ENCODE assay signal across 8 cellular contexts in genomic region chr14:103846008-103846568, GRCh38. TPM values are rescaled to one million over a fixed set of nuclear protein-coding genes. Genes with fewer than 3 reads are reported as not detected.
DNase-seq lines count a peak whose midpoint lies in the region; ATAC-seq lines count a peak whose summit lies in the region.

No MANE protein-coding gene starts in this region.

- no peaks in the 10 kb centered on the region for H3K9me3 ChIP-seq in HAP-1

- no peaks in the 10 kb centered on the region for H3K9me3 Mint-ChIP-seq in activated CD4-positive, alpha-beta memory T cell treated with anti-CD3 and anti-CD28 coated beads, Interleukin-2, amount 10 ng/mL, durations not matched to agents 7 days and 5 days
- H3K9me3 Mint-ChIP-seq in stimulated activated effector memory CD8-positive, alpha-beta T cell treated with anti-CD3 and anti-CD28 coated beads, Interleukin-12 subunit alpha, Interleukin-12 subunit beta, amount 100 ng/mL, for 72 hours, result no peaks in the 10 kb centered on the region

- peaks cover 13% of the 10 kb centered on the region for H3K4me1 Mint-ChIP-seq in activated CD4-positive, alpha-beta memory T cell treated with anti-CD3 and anti-CD28 coated beads, Interleukin-2, amount 10 ng/mL, durations not matched to agents 7 days and 5 days
- peaks cover 9% of the 10 kb centered on the region for H3K4me1 Mint-ChIP-seq in stimulated activated effector memory CD8-positive, alpha-beta T cell treated with anti-CD3 and anti-CD28 coated beads, Interleukin-12 subunit alpha, Interleukin-12 subunit beta, amount 100 ng/mL, for 72 hours

- peaks cover 2% of the 10 kb centered on the region for H3K36me3 Mint-ChIP-seq in activated CD4-positive, alpha-beta memory T cell treated with anti-CD3 and anti-CD28 coated beads, Interleukin-2, amount 10 ng/mL, durations not matched to agents 7 days and 5 days (ENCODE audit: low read depth)
- peaks cover 12% of the 10 kb centered on the region for H3K36me3 Mint-ChIP-seq in stimulated activated effector memory CD8-positive, alpha-beta T cell treated with anti-CD3 and anti-CD28 coated beads, Interleukin-12 subunit alpha, Interleukin-12 subunit beta, amount 100 ng/mL, for 72 hours

- POLR2A ChIA-PET in activated CD4-positive, alpha-beta memory T cell treated with anti-CD3 and anti-CD28 coated beads, Interleukin-2, amount 10 ng/mL, durations not matched to agents 7 days and 5 days (lab: Charles Lee), result interaction anchor here (1.4 kb wide), 1 partner anchor 14 kb away, joined by 6 read pairs; no protein-coding TSS in a partner anchor

- DNase-seq in HAP-1 (ENCODE audit: low spot score in 2 of 2), result no peak
- DNase-seq in activated CD4-positive, alpha-beta memory T cell treated with anti-CD3 and anti-CD28 coated beads, Interleukin-2, amount 10 ng/mL, durations not matched to agents 7 days and 5 days, result no peak
- DNase-seq in stimulated activated effector memory CD8-positive, alpha-beta T cell treated with anti-CD3 and anti-CD28 coated beads, Interleukin-12 subunit alpha, Interleukin-12 subunit beta, amount 100 ng/mL, for 72 hours (ENCODE audit: low spot score in 2 of 2), result no peak
- DNase-seq in ACHN, result no peak
- no peak for DNase-seq in NCI-H1694 treated with DMSO at 0.1 percent for 48 hours (lab: John Stamatoyannopoulos, UW)
- no peak for DNase-seq in NCI-H82 (lab: John Stamatoyannopoulos, UW)

- no peak overlapping the region for H3K27ac Mint-ChIP-seq in activated CD4-positive, alpha-beta memory T cell treated with anti-CD3 and anti-CD28 coated beads, Interleukin-2, amount 10 ng/mL, durations not matched to agents 7 days and 5 days
- no peak overlapping the region for H3K27ac Mint-ChIP-seq in stimulated activated effector memory CD8-positive, alpha-beta T cell treated with anti-CD3 and anti-CD28 coated beads, Interleukin-12 subunit alpha, Interleukin-12 subunit beta, amount 100 ng/mL, for 72 hours

- peaks cover 3% of the 10 kb centered on the region; the same call in 1 of the 2 replicates for H3K36me3 ChIP-seq in HAP-1 (replicated peaks)

- CTCF ChIA-PET in activated CD4-positive, alpha-beta memory T cell treated with anti-CD3 and anti-CD28 coated beads, Interleukin-2, amount 10 ng/mL, durations not matched to agents 7 days and 5 days (lab: Charles Lee), result no interaction called here

- H3K4me3 Mint-ChIP-seq in activated CD4-positive, alpha-beta memory T cell treated with anti-CD3 and anti-CD28 coated beads, Interleukin-2, amount 10 ng/mL, durations not matched to agents 7 days and 5 days, result peak overlapping the region; percentile 83
- peak overlapping the region; percentile 72 for H3K4me3 Mint-ChIP-seq in stimulated activated effector memory CD8-positive, alpha-beta T cell treated with anti-CD3 and anti-CD28 coated beads, Interleukin-12 subunit alpha, Interleukin-12 subunit beta, amount 100 ng/mL, for 72 hours

- no peaks in the 10 kb centered on the region for H3K27me3 ChIP-seq in HAP-1 (ENCODE audit: low read depth)

- H3K4me1 ChIP-seq in HAP-1, result peaks cover 11% of the 10 kb centered on the region

- peaks cover 19% of the 10 kb centered on the region for H3K27me3 Mint-ChIP-seq in activated CD4-positive, alpha-beta memory T cell treated with anti-CD3 and anti-CD28 coated beads, Interleukin-2, amount 10 ng/mL, durations not matched to agents 7 days and 5 days

- in situ Hi-C loops in HAP-1 (cut with MboI; ENCODE audit: low sequenced_read_pairs) (no loop called here), ACHN (cut with HindIII; ENCODE audit: low pct_ligation_motif_present, low pct_unique_long_range_greater_than_20kb, low sequenced_read_pairs) (no loop called here)

- H3K4me3 ChIP-seq in HAP-1 (peak overlapping the region; percentile 65), iPS-11a (ENCODE audit: low read depth, low read length) (peak overlapping the region; percentile 68)

- ATAC-seq in stimulated activated effector memory CD8-positive, alpha-beta T cell treated with anti-CD3 and anti-CD28 coated beads, Interleukin-12 subunit alpha, Interleukin-12 subunit beta, amount 100 ng/mL, for 72 hours, result no peak
- no peak for ATAC-seq in GM18502 (IDR thresholded peaks at IDR 0.05; ENCODE audit: poor library complexity, unreplicated experiment)

RNA-seq across cellular contexts. Expression of gene PPP1R13B, which starts 1.3 kb away (rescaled TPM):
- total RNA-seq in activated CD4-positive, alpha-beta memory T cell treated with anti-CD3 and anti-CD28 coated beads, Interleukin-2, amount 10 ng/mL, durations not matched to agents 7 days and 5 days, result 10 to 100 TPM; 10.7 to 15.9 TPM
